In the genomic region with DNA sequence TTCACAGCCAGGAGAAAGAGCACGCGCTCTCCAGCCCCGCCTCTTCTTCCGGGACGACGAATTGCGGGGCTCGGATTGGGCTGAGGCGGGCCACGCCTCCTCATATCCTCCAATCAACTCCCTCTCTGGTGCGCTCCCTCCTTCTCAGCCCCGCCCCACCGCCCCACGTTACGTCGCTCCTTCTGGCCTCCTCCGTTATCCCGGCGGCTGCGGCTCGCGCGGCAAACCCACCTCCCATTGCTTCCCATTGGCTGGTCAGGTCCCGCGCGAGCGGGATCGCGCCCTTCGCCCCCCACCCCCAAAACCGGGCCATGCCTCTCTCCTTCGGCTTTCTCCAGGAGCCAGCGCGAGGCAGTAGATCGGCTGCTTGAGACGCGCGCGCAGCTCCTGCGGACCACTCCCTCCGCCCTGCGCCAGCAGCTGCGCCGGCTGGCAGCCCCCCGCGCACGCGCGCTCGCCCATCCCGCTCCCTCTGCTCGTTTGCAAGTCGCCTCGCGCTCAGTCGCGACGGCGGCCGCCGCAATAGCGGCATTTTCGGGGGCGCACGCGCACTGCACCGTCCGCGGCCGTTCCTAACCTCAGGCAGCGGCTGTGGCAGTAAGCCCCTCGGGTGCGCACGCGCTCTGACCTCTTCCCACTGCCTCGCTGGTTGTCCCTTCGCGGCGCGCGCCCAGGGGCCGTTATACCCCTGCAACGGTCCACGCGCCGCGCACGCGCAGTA, we compare ENCODE assay signal across 1 cellular context.
TF ChIP-seq lines count a peak whose summit lies in the region.

No MANE protein-coding gene starts in this region.

TF ChIP-seq in K562, 482 proteins besides CTCF, POLR2A, EP300 and RAD21 (continued from another document and continues in another):
- TF ChIP-seq, protein P1, sequence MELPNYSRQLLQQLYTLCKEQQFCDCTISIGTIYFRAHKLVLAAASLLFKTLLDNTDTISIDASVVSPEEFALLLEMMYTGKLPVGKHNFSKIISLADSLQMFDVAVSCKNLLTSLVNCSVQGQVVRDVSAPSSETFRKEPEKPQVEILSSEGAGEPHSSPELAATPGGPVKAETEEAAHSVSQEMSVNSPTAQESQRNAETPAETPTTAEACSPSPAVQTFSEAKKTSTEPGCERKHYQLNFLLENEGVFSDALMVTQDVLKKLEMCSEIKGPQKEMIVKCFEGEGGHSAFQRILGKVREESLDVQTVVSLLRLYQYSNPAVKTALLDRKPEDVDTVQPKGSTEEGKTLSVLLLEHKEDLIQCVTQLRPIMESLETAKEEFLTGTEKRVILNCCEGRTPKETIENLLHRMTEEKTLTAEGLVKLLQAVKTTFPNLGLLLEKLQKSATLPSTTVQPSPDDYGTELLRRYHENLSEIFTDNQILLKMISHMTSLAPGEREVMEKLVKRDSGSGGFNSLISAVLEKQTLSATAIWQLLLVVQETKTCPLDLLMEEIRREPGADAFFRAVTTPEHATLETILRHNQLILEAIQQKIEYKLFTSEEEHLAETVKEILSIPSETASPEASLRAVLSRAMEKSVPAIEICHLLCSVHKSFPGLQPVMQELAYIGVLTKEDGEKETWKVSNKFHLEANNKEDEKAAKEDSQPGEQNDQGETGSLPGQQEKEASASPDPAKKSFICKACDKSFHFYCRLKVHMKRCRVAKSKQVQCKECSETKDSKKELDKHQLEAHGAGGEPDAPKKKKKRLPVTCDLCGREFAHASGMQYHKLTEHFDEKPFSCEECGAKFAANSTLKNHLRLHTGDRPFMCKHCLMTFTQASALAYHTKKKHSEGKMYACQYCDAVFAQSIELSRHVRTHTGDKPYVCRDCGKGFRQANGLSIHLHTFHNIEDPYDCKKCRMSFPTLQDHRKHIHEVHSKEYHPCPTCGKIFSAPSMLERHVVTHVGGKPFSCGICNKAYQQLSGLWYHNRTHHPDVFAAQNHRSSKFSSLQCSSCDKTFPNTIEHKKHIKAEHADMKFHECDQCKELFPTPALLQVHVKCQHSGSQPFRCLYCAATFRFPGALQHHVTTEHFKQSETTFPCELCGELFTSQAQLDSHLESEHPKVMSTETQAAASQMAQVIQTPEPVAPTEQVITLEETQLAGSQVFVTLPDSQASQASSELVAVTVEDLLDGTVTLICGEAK (IDR thresholded peaks at IDR 0.05) = no peak
- TF ChIP-seq, protein P1 (CRISPR knock-in tag; IDR thresholded peaks at IDR 0.05) = no peak
- TF ChIP-seq, protein P2, sequence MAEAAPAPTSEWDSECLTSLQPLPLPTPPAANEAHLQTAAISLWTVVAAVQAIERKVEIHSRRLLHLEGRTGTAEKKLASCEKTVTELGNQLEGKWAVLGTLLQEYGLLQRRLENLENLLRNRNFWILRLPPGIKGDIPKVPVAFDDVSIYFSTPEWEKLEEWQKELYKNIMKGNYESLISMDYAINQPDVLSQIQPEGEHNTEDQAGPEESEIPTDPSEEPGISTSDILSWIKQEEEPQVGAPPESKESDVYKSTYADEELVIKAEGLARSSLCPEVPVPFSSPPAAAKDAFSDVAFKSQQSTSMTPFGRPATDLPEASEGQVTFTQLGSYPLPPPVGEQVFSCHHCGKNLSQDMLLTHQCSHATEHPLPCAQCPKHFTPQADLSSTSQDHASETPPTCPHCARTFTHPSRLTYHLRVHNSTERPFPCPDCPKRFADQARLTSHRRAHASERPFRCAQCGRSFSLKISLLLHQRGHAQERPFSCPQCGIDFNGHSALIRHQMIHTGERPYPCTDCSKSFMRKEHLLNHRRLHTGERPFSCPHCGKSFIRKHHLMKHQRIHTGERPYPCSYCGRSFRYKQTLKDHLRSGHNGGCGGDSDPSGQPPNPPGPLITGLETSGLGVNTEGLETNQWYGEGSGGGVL (CRISPR knock-in tag; IDR thresholded peaks at IDR 0.05) = no peak
- TF ChIP-seq HNRNPL (IDR thresholded peaks at IDR 0.05; ENCODE audit: low read depth, low read length) (peak; percentile 71; the same call in 1 of the 2 replicates), TAF15 (IDR thresholded peaks at IDR 0.05; ENCODE audit: low read depth, low read length) (no peak), TRIM24 (IDR thresholded peaks at IDR 0.05) (no peak), KLF1 (tag; IDR thresholded peaks at IDR 0.05) (0 out of 2 replicates have a peak, but pooled peaks have one; percentile 48), KDM4B (IDR thresholded peaks at IDR 0.05; ENCODE audit: borderline replicate concordance in 2 of 2, low read depth in 1 of 2) (peak in 1 of 2 experiments; percentile 73; a peak in 1 of 4 replicates), SIRT6 (IDR thresholded peaks at IDR 0.05; ENCODE audit: low read depth, low read length) (no peak), ZNF76 (CRISPR knock-in tag; IDR thresholded peaks at IDR 0.05; ENCODE audit: borderline replicate concordance) (0 out of 2 replicates have a peak, but pooled peaks have one; percentile 61), NFE2L1 (tag; IDR thresholded peaks at IDR 0.05; ENCODE audit: borderline replicate concordance, low read depth) (no peak), MYBL2 (IDR thresholded peaks at IDR 0.05; ENCODE audit: low read depth) (peak; percentile 81), MYBL2 (CRISPR knock-in tag; IDR thresholded peaks at IDR 0.05; ENCODE audit: borderline replicate concordance) (no peak), NEUROD1 (IDR thresholded peaks at IDR 0.05; ENCODE audit: borderline replicate concordance, low read depth, low read length, partially characterized antibody) (peak; percentile 57), SMC3 (conservative IDR thresholded peaks at IDR 0.05; ENCODE audit: insufficient read depth, low read depth, low read length) (0 out of 2 replicates have a peak, but pooled peaks have one; percentile 11), POLR2H (tag; IDR thresholded peaks at IDR 0.05; ENCODE audit: low read depth) (peak; percentile 80), HLTF (IDR thresholded peaks at IDR 0.05) (no peak), POLR2AphosphoS5 (IDR thresholded peaks at IDR 0.05; ENCODE audit: control insufficient read depth, insufficient read depth, low read depth, low read length) (peak; percentile 65), ADNP (tag; IDR thresholded peaks at IDR 0.05) (no peak), RB1 (IDR thresholded peaks at IDR 0.05; ENCODE audit: low read depth) (no peak; the same call in none of the 2 replicates), HIVEP1 (CRISPR knock-in tag; IDR thresholded peaks at IDR 0.05) (0 out of 2 replicates have a peak, but pooled peaks have one; percentile 15), ZBED1 (IDR thresholded peaks at IDR 0.05) (peak; percentile 79), OTX1 (CRISPR knock-in tag; IDR thresholded peaks at IDR 0.05) (0 out of 2 replicates have a peak, but pooled peaks have one; percentile 4), KLF6 (CRISPR knock-in tag; IDR thresholded peaks at IDR 0.05; ENCODE audit: borderline replicate concordance) (no peak), HDAC3 (IDR thresholded peaks at IDR 0.05; ENCODE audit: borderline replicate concordance, partially characterized antibody) (no peak), TBP (optimal IDR thresholded peaks at IDR 0.05; ENCODE audit: low read depth, low read length) (peak; percentile 82), ZNF197 (CRISPR knock-in tag; IDR thresholded peaks at IDR 0.05; ENCODE audit: low read depth) (0 out of 2 replicates have a peak, but pooled peaks have one; percentile 24), ZKSCAN1 (IDR thresholded peaks at IDR 0.05; ENCODE audit: low read depth, low read length) (no peak; the same call in 1 of the 2 replicates), ZNF717 (CRISPR knock-in tag; IDR thresholded peaks at IDR 0.05) (no peak), SLC30A9 (CRISPR knock-in tag; IDR thresholded peaks at IDR 0.05) (no peak), DDX20 (tag; IDR thresholded peaks at IDR 0.05; ENCODE audit: low read depth) (no peak)
- TF ChIP-seq, protein P3, sequence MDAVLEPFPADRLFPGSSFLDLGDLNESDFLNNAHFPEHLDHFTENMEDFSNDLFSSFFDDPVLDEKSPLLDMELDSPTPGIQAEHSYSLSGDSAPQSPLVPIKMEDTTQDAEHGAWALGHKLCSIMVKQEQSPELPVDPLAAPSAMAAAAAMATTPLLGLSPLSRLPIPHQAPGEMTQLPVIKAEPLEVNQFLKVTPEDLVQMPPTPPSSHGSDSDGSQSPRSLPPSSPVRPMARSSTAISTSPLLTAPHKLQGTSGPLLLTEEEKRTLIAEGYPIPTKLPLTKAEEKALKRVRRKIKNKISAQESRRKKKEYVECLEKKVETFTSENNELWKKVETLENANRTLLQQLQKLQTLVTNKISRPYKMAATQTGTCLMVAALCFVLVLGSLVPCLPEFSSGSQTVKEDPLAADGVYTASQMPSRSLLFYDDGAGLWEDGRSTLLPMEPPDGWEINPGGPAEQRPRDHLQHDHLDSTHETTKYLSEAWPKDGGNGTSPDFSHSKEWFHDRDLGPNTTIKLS (IDR thresholded peaks at IDR 0.05; ENCODE audit: borderline replicate concordance, low read depth) = peak; percentile 43; the same call in 1 of the 2 replicates
- TF ChIP-seq, protein P4, sequence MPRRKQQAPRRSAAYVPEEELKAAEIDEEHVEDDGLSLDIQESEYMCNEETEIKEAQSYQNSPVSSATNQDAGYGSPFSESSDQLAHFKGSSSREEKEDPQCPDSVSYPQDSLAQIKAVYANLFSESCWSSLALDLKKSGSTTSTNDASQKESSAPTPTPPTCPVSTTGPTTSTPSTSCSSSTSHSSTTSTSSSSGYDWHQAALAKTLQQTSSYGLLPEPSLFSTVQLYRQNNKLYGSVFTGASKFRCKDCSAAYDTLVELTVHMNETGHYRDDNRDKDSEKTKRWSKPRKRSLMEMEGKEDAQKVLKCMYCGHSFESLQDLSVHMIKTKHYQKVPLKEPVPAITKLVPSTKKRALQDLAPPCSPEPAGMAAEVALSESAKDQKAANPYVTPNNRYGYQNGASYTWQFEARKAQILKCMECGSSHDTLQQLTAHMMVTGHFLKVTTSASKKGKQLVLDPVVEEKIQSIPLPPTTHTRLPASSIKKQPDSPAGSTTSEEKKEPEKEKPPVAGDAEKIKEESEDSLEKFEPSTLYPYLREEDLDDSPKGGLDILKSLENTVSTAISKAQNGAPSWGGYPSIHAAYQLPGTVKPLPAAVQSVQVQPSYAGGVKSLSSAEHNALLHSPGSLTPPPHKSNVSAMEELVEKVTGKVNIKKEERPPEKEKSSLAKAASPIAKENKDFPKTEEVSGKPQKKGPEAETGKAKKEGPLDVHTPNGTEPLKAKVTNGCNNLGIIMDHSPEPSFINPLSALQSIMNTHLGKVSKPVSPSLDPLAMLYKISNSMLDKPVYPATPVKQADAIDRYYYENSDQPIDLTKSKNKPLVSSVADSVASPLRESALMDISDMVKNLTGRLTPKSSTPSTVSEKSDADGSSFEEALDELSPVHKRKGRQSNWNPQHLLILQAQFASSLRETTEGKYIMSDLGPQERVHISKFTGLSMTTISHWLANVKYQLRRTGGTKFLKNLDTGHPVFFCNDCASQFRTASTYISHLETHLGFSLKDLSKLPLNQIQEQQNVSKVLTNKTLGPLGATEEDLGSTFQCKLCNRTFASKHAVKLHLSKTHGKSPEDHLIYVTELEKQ (CRISPR knock-in tag; IDR thresholded peaks at IDR 0.05) = no peak
- TF ChIP-seq, protein P5, sequence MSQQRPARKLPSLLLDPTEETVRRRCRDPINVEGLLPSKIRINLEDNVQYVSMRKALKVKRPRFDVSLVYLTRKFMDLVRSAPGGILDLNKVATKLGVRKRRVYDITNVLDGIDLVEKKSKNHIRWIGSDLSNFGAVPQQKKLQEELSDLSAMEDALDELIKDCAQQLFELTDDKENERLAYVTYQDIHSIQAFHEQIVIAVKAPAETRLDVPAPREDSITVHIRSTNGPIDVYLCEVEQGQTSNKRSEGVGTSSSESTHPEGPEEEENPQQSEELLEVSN (IDR thresholded peaks at IDR 0.05; ENCODE audit: borderline replicate concordance in 1 of 2, extremely low read depth in 1 of 2, insufficient read depth in 1 of 2, insufficient read length in 1 of 2, low read depth in 1 of 2, low read length in 1 of 2, poor library complexity in 1 of 2, severe bottlenecking in 1 of 2) = peak; percentile 92 to 94
- TF ChIP-seq, protein P6, sequence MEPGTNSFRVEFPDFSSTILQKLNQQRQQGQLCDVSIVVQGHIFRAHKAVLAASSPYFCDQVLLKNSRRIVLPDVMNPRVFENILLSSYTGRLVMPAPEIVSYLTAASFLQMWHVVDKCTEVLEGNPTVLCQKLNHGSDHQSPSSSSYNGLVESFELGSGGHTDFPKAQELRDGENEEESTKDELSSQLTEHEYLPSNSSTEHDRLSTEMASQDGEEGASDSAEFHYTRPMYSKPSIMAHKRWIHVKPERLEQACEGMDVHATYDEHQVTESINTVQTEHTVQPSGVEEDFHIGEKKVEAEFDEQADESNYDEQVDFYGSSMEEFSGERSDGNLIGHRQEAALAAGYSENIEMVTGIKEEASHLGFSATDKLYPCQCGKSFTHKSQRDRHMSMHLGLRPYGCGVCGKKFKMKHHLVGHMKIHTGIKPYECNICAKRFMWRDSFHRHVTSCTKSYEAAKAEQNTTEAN (CRISPR knock-in tag; IDR thresholded peaks at IDR 0.05) = 0 out of 2 replicates have a peak, but pooled peaks have one; percentile 62
- TF ChIP-seq, protein P7, sequence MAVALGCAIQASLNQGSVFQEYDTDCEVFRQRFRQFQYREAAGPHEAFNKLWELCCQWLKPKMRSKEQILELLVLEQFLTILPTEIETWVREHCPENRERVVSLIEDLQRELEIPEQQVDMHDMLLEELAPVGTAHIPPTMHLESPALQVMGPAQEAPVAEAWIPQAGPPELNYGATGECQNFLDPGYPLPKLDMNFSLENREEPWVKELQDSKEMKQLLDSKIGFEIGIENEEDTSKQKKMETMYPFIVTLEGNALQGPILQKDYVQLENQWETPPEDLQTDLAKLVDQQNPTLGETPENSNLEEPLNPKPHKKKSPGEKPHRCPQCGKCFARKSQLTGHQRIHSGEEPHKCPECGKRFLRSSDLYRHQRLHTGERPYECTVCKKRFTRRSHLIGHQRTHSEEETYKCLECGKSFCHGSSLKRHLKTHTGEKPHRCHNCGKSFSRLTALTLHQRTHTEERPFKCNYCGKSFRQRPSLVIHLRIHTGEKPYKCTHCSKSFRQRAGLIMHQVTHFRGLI (CRISPR knock-in tag; IDR thresholded peaks at IDR 0.05) = no peak
